26 cellular contexts compared by ENCODE assay signal in genomic region chr17:65227637-65228036, GRCh38.
DNase-seq lines count a peak whose midpoint lies in the region; TF ChIP-seq lines count a peak whose summit lies in the region.
"Had no signal": no experiment of that assay in that cellular context is flagged by ENCODE, and none has a peak within 500 bp of the region (broad histone marks: within the 10 kb centered on the region; RNA-seq: fewer than 3 reads in every experiment).

No MANE protein-coding gene starts in this region.

- H2BK120ac ChIP-seq in neuronal stem cell (ENCODE audit: low read depth, low read length) = no peak overlapping the region

- no peak overlapping the region for H2BK12ac ChIP-seq in neuronal stem cell (ENCODE audit: low read length)

- H3K27me3 Mint-ChIP-seq in activated CD4-positive, alpha-beta memory T cell treated with anti-CD3 and anti-CD28 coated beads, Interleukin-2, amount 10 ng/mL, durations not matched to agents 7 days and 5 days = peaks cover 3% of the 10 kb centered on the region
- H3K27me3 Mint-ChIP-seq in activated CD4-positive, alpha-beta memory T cell treated with anti-CD3 and anti-CD28 coated beads for 36 hours = peaks cover 15% of the 10 kb centered on the region
- H3K27me3 Mint-ChIP-seq in activated T-helper 2 cell treated with anti-CD3 and anti-CD28 coated beads, Interferon-gamma antibody, Interleukin-2, Interleukin-4, amounts not matched to agents 10 μg/mL and 5 μg/mL and 100 μg/mL, durations not matched to agents 14 hours and 24 hours and 36 hours (ENCODE audit: low read depth) = no peaks in the 10 kb centered on the region
- H3K27me3 Mint-ChIP-seq: CD4-positive, alpha-beta T cell had no signal

- H3K36me3 Mint-ChIP-seq in activated CD4-positive, alpha-beta memory T cell treated with anti-CD3 and anti-CD28 coated beads, Interleukin-2, amount 10 ng/mL, durations not matched to agents 7 days and 5 days (ENCODE audit: low read depth) = no peaks in the 10 kb centered on the region
- no peaks in the 10 kb centered on the region for H3K36me3 Mint-ChIP-seq in activated CD4-positive, alpha-beta memory T cell treated with anti-CD3 and anti-CD28 coated beads for 36 hours
- H3K36me3 Mint-ChIP-seq in activated T-helper 2 cell treated with anti-CD3 and anti-CD28 coated beads, Interferon-gamma antibody, Interleukin-2, Interleukin-4, amounts not matched to agents 10 μg/mL and 5 μg/mL and 100 μg/mL, durations not matched to agents 14 hours and 24 hours and 36 hours (ENCODE audit: low read depth) = no peaks in the 10 kb centered on the region

- H4K91ac ChIP-seq in neuronal stem cell (ENCODE audit: low read depth, low read length, poor library complexity) = no peak overlapping the region

- no peak overlapping the region for H3K9ac ChIP-seq in neuronal stem cell (ENCODE audit: low read depth, low read length, poor library complexity)
- H3K9ac ChIP-seq: BLaER1 treated with 17β-estradiol and CSF1 and Interleukin-3, amounts not matched to agents 10 nM and 100 nM had no signal

- H3K36me3 ChIP-seq in neuronal stem cell (replicated peaks in 1 of 2; ENCODE audit: control insufficient read depth in 2 of 2, insufficient read depth in 2 of 2, low read length in 2 of 2) (no peaks in the 10 kb centered on the region), vagina (no peaks in the 10 kb centered on the region)
- H3K36me3 ChIP-seq: BLaER1 treated with 17β-estradiol and CSF1 and Interleukin-3, amounts not matched to agents 10 nM and 100 nM; HAP-1; SJSA1 had no signal

- no peak for TF ChIP-seq CTCF in vagina (IDR thresholded peaks at IDR 0.05)

- no peak overlapping the region for H3K4me2 ChIP-seq in neuronal stem cell (ENCODE audit: insufficient read depth, low read length, poor library complexity, severe bottlenecking)

- H4K8ac ChIP-seq in neuronal stem cell (ENCODE audit: low read depth, low read length) = no peak overlapping the region

- H3K4me3 Mint-ChIP-seq in activated CD4-positive, alpha-beta memory T cell treated with anti-CD3 and anti-CD28 coated beads, Interleukin-2, amount 10 ng/mL, durations not matched to agents 7 days and 5 days = no peak overlapping the region
- H3K4me3 Mint-ChIP-seq in activated CD4-positive, alpha-beta memory T cell treated with anti-CD3 and anti-CD28 coated beads for 36 hours = no peak overlapping the region
- H3K4me3 Mint-ChIP-seq in activated T-helper 2 cell treated with anti-CD3 and anti-CD28 coated beads, Interferon-gamma antibody, Interleukin-2, Interleukin-4, amounts not matched to agents 10 μg/mL and 5 μg/mL and 100 μg/mL, durations not matched to agents 14 hours and 24 hours and 36 hours (ENCODE audit: low read depth) = no peak overlapping the region
- H3K4me3 Mint-ChIP-seq: CD4-positive, alpha-beta T cell; HFFc6 had no signal

- CTCF ChIA-PET in activated CD4-positive, alpha-beta memory T cell treated with anti-CD3 and anti-CD28 coated beads, Interleukin-2, amount 10 ng/mL, durations not matched to agents 7 days and 5 days (lab: Charles Lee) = interaction anchor here (0.9 to 1.0 kb wide), 2 partner anchors 10 to 58 kb away, joined by 3 read pairs; no protein-coding TSS in a partner anchor
- CTCF ChIA-PET in activated CD4-positive, alpha-beta memory T cell treated with anti-CD3 and anti-CD28 coated beads for 36 hours (lab: Charles Lee) = no interaction called here

- intact Hi-C loops in activated CD4-positive, alpha-beta memory T cell treated with anti-CD3 and anti-CD28 coated beads for 36 hours (cut with micrococcal nuclease) = no loop called here
- intact Hi-C loops in activated T-helper 2 cell treated with anti-CD3 and anti-CD28 coated beads, Interferon-gamma antibody, Interleukin-2, Interleukin-4, amounts not matched to agents 10 μg/mL and 5 μg/mL and 100 μg/mL, durations not matched to agents 14 hours and 24 hours and 36 hours (cut with micrococcal nuclease) = loop anchor here (2.0 to 5.0 kb wide), 3 partner anchors 15 to 570 kb away; no protein-coding TSS in a partner anchor
- intact Hi-C loops in vagina (cut with DNase I) = no loop called here

- H3K27me3 ChIP-seq in neuronal stem cell (ENCODE audit: control insufficient read depth in 3 of 3, insufficient read depth in 3 of 3, low read depth in 1 of 3, low read length in 3 of 3) (no peaks in the 10 kb centered on the region), vagina (no peaks in the 10 kb centered on the region)

- H3K9me3 ChIP-seq in neuronal stem cell (replicated peaks in 1 of 2; ENCODE audit: control insufficient read depth in 2 of 2, insufficient read depth in 1 of 2, low read depth in 1 of 2, low read length in 2 of 2) (no peaks in the 10 kb centered on the region), vagina (no peaks in the 10 kb centered on the region)
- H3K9me3 ChIP-seq: Caco-2, HAP-1, SJSA1 had no signal

- no peak overlapping the region for H3K23ac ChIP-seq in neuronal stem cell (ENCODE audit: low read depth, low read length, poor library complexity)

- H3K4me1 ChIP-seq in neuronal stem cell (ENCODE audit: control insufficient read depth in 2 of 2, insufficient read depth in 1 of 2, low read depth in 1 of 2, low read length in 2 of 2) = peaks cover 5 to 14% of the 10 kb centered on the region in 2 donors
- H3K4me1 ChIP-seq in vagina = peaks cover 17% of the 10 kb centered on the region
- H3K4me1 ChIP-seq: HAP-1 had no signal

- peak overlapping the region; percentile 92 for H3K27ac Mint-ChIP-seq in activated CD4-positive, alpha-beta memory T cell treated with anti-CD3 and anti-CD28 coated beads, Interleukin-2, amount 10 ng/mL, durations not matched to agents 7 days and 5 days
- H3K27ac Mint-ChIP-seq in activated CD4-positive, alpha-beta memory T cell treated with anti-CD3 and anti-CD28 coated beads for 36 hours = no peak overlapping the region
- peak overlapping the region; percentile 11 for H3K27ac Mint-ChIP-seq in activated T-helper 2 cell treated with anti-CD3 and anti-CD28 coated beads, Interferon-gamma antibody, Interleukin-2, Interleukin-4, amounts not matched to agents 10 μg/mL and 5 μg/mL and 100 μg/mL, durations not matched to agents 14 hours and 24 hours and 36 hours
- H3K27ac Mint-ChIP-seq: CD4-positive, alpha-beta T cell; HFFc6 had no signal

- peak overlapping the region; percentile 56 for H2BK15ac ChIP-seq in neuronal stem cell (ENCODE audit: low read length)

- no peak for TF ChIP-seq POLR2A in vagina (IDR thresholded peaks at IDR 0.05)

- POLR2A ChIA-PET in activated CD4-positive, alpha-beta memory T cell treated with anti-CD3 and anti-CD28 coated beads, Interleukin-2, amount 10 ng/mL, durations not matched to agents 7 days and 5 days (lab: Charles Lee) = interaction anchor here (1.5 to 1.9 kb wide), 2 partner anchors 11 to 332 kb away, joined by 5 read pairs; no protein-coding TSS in a partner anchor
- POLR2A ChIA-PET in activated CD4-positive, alpha-beta memory T cell treated with anti-CD3 and anti-CD28 coated beads for 36 hours (lab: Charles Lee) = no interaction called here

- H2BK5ac ChIP-seq in neuronal stem cell (ENCODE audit: low read length) = no peak overlapping the region

- WGBS in neuronal stem cell (ENCODE audit: extremely low coverage in 2 of 2, insufficient read length in 2 of 2, insufficient replicate concordance in 1 of 2), 2 donors = no CpG with 5 or more reads among the region's 4 CpGs

- no peaks in the 10 kb centered on the region for H3K9me3 Mint-ChIP-seq in activated CD4-positive, alpha-beta memory T cell treated with anti-CD3 and anti-CD28 coated beads, Interleukin-2, amount 10 ng/mL, durations not matched to agents 7 days and 5 days
- H3K9me3 Mint-ChIP-seq in activated CD4-positive, alpha-beta memory T cell treated with anti-CD3 and anti-CD28 coated beads for 36 hours = no peaks in the 10 kb centered on the region
- no peaks in the 10 kb centered on the region for H3K9me3 Mint-ChIP-seq in activated T-helper 2 cell treated with anti-CD3 and anti-CD28 coated beads, Interferon-gamma antibody, Interleukin-2, Interleukin-4, amounts not matched to agents 10 μg/mL and 5 μg/mL and 100 μg/mL, durations not matched to agents 14 hours and 24 hours and 36 hours
- H3K9me3 Mint-ChIP-seq: CD4-positive, alpha-beta T cell; HFFc6 had no signal

- H3K79me1 ChIP-seq in neuronal stem cell (ENCODE audit: low read depth, low read length) = no peaks in the 10 kb centered on the region

- H3K18ac ChIP-seq in neuronal stem cell (ENCODE audit: low read length) = no peak overlapping the region

- H3K14ac ChIP-seq in neuronal stem cell (ENCODE audit: low read length) = no peak overlapping the region

- no peak overlapping the region for H3K4ac ChIP-seq in neuronal stem cell (ENCODE audit: low read length)

- H3K4me3 ChIP-seq in neuronal stem cell (ENCODE audit: low read length in 2 of 2) (no peak overlapping the region), vagina (no peak overlapping the region)
- H3K4me3 ChIP-seq: BLaER1 treated with 17β-estradiol and CSF1 and Interleukin-3, amounts not matched to agents 10 nM and 100 nM; GM12878; HAP-1; SJSA1 had no signal

- no peak overlapping the region for H3K27ac ChIP-seq in neuronal stem cell (replicated peaks; ENCODE audit: low read length)
- no peak overlapping the region for H3K27ac ChIP-seq in vagina
- H3K27ac ChIP-seq: BLaER1 treated with 17β-estradiol and CSF1 and Interleukin-3, amounts not matched to agents 10 nM and 100 nM; SJSA1 had no signal

- no peak for DNase-seq in activated CD4-positive, alpha-beta memory T cell treated with anti-CD3 and anti-CD28 coated beads, Interleukin-2, amount 10 ng/mL, durations not matched to agents 7 days and 5 days
- DNase-seq in activated CD4-positive, alpha-beta memory T cell treated with anti-CD3 and anti-CD28 coated beads for 36 hours = no peak
- DNase-seq in M059J (ENCODE audit: low read depth) (peak; percentile 28), neuronal stem cell (ENCODE audit: low spot score) (no peak), Ammon's horn (ENCODE audit: low spot score) (no peak), vagina (ENCODE audit: extremely low spot score in 2 of 2) (no peak)
- DNase-seq in activated T-helper 2 cell treated with anti-CD3 and anti-CD28 coated beads, Interferon-gamma antibody, Interleukin-2, Interleukin-4, amounts not matched to agents 10 μg/mL and 5 μg/mL and 100 μg/mL, durations not matched to agents 14 hours and 24 hours and 36 hours (ENCODE audit: low spot score) = no peak
- DNase-seq: Caco-2; CD4-positive, alpha-beta T cell; EL; GDM1; GOT3; HFFc6; IMR-90; KG1; MM.1S; NCI-H1694 treated with DMSO at 0.1 percent for 48 hours; NCI-H2081; NCI-H2227 treated with DMSO at 0.1 percent for 48 hours; NCI-H526 treated with DMSO at 0.1 percent for 48 hours; Right ventricle myocardium superior; RPMI8226 had no signal

- peaks cover 49% of the 10 kb centered on the region for H3K4me1 Mint-ChIP-seq in activated CD4-positive, alpha-beta memory T cell treated with anti-CD3 and anti-CD28 coated beads, Interleukin-2, amount 10 ng/mL, durations not matched to agents 7 days and 5 days
- H3K4me1 Mint-ChIP-seq in activated CD4-positive, alpha-beta memory T cell treated with anti-CD3 and anti-CD28 coated beads for 36 hours (ENCODE audit: low read depth) = peaks cover 39% of the 10 kb centered on the region
- H3K4me1 Mint-ChIP-seq in activated T-helper 2 cell treated with anti-CD3 and anti-CD28 coated beads, Interferon-gamma antibody, Interleukin-2, Interleukin-4, amounts not matched to agents 10 μg/mL and 5 μg/mL and 100 μg/mL, durations not matched to agents 14 hours and 24 hours and 36 hours (ENCODE audit: low read depth) = peaks cover 51% of the 10 kb centered on the region

- no peak overlapping the region for H2AFZ ChIP-seq in neuronal stem cell (ENCODE audit: low read length)

- H2AK5ac ChIP-seq in neuronal stem cell (ENCODE audit: low read depth, low read length) = no peak overlapping the region
